In genomic region chr17:64254755-64255154, GRCh38 we compare ENCODE assay signal across 17 cellular contexts. TPM values are rescaled to one million over a fixed set of nuclear protein-coding genes. Genes with fewer than 3 reads are reported as not detected.
DNase-seq lines count a peak whose midpoint lies in the region; ATAC-seq and TF ChIP-seq lines count a peak whose summit lies in the region.
"Had no signal": no experiment of that assay in that cellular context is flagged by ENCODE, and none has a peak within 500 bp of the region (broad histone marks: within the 10 kb centered on the region; RNA-seq: fewer than 3 reads in every experiment).

No MANE protein-coding gene starts in this region.

- H3K79me2 ChIP-seq in trophoblast cell (ENCODE audit: control insufficient read depth, insufficient read depth, low read length, poor library complexity), result peaks cover 19% of the 10 kb centered on the region

- H3K4me3 ChIP-seq in body of pancreas (no peak overlapping the region), trophoblast cell (ENCODE audit: low read depth, low read length) (no peak overlapping the region)
- H3K4me3 ChIP-seq: BLaER1, HAP-1 had no signal

- no peak overlapping the region for H2AK5ac ChIP-seq in trophoblast cell (ENCODE audit: low read length)

- 36 to 43% methylated on average over 2 of the region's 2 CpGs for WGBS in body of pancreas, 2 donors
- WGBS in trophoblast cell (ENCODE audit: extremely low coverage, insufficient coverage, insufficient read length), result no CpG with 5 or more reads among the region's 2 CpGs

- H4K12ac ChIP-seq in trophoblast cell (ENCODE audit: low read depth, low read length), result no peak overlapping the region

- H3K79me1 ChIP-seq in trophoblast cell (ENCODE audit: low read length), result peaks cover 6% of the 10 kb centered on the region

- no peaks in the 10 kb centered on the region for H3K27me3 ChIP-seq in body of pancreas
- no peaks in the 10 kb centered on the region for H3K27me3 ChIP-seq in trophoblast cell (ENCODE audit: insufficient read depth, low read length)
- H3K27me3 ChIP-seq: BLaER1 had no signal

- TF ChIP-seq POLR2A in body of pancreas (IDR thresholded peaks at IDR 0.05), result no peak

- H3K4ac ChIP-seq in trophoblast cell (ENCODE audit: low read depth, low read length), result no peak overlapping the region

- intact Hi-C loops in Right ventricle myocardium superior (cut with DNase I), result no loop called here
- intact Hi-C loops in Right ventricle myocardium inferior (cut with DNase I), result no loop called here
- intact Hi-C loops in body of pancreas (cut with DNase I), result no loop called here

- H4K91ac ChIP-seq in trophoblast cell (ENCODE audit: low read depth, low read length), result no peak overlapping the region

- peak; percentile 40 for DNase-seq in DMS53 (lab: John Stamatoyannopoulos, UW)
- no peak for DNase-seq in DMS53 treated with DMSO at 0.1 percent for 48 hours (lab: John Stamatoyannopoulos, UW; ENCODE audit: unreplicated experiment)
- no peak for DNase-seq in Right ventricle myocardium superior
- no peak for DNase-seq in Right ventricle myocardium inferior (ENCODE audit: missing footprints)
- peak in 3 of 4 donors; percentile 38 to 43 (median 39) for DNase-seq in body of pancreas
- peak; percentile 64 to 67 for DNase-seq in trophoblast cell
- DNase-seq: AML-193; Calu3; CD4-positive, CD25-positive, alpha-beta regulatory T cell; DND-41; GDM1; HFFc6 had no signal

- H2BK5ac ChIP-seq in trophoblast cell (ENCODE audit: low read depth, low read length, poor library complexity), result no peak overlapping the region

- H4K8ac ChIP-seq in trophoblast cell (ENCODE audit: low read depth, low read length), result no peak overlapping the region

- H3K27ac ChIP-seq in body of pancreas (peak overlapping the region in 2 of 4 donors; percentile 42 to 56), trophoblast cell (ENCODE audit: low read depth, low read length) (no peak overlapping the region)
- H3K27ac ChIP-seq: 22Rv1, BLaER1 had no signal

- H3K18ac ChIP-seq in trophoblast cell (ENCODE audit: low read length), result no peak overlapping the region

- no peak overlapping the region for H2BK12ac ChIP-seq in trophoblast cell (ENCODE audit: low read length)

- H3K36me3 ChIP-seq in body of pancreas (replicated peaks in 1 of 2; ENCODE audit: insufficient read depth in 1 of 2, low read depth in 2 of 2) (no peaks in the 10 kb centered on the region), trophoblast cell (ENCODE audit: control insufficient read depth in 1 of 2, insufficient read depth in 2 of 2, low read length in 2 of 2) (no peaks in the 10 kb centered on the region)
- H3K36me3 ChIP-seq: BLaER1, HAP-1 had no signal

- TF ChIP-seq CTCF in body of pancreas (IDR thresholded peaks at IDR 0.05), result no peak

- peak overlapping the region; percentile 20 for H2BK120ac ChIP-seq in trophoblast cell (ENCODE audit: insufficient read depth, low read length, poor library complexity)

- no peak overlapping the region for H3K14ac ChIP-seq in trophoblast cell (ENCODE audit: low read length)

- H3K23ac ChIP-seq in trophoblast cell (ENCODE audit: low read length), result no peak overlapping the region

- H2AFZ ChIP-seq in trophoblast cell (ENCODE audit: insufficient read depth, low read length, poor library complexity), result no peak overlapping the region

- peaks cover 94% of the 10 kb centered on the region for H3K4me1 ChIP-seq in body of pancreas
- peaks cover 41 to 49% of the 10 kb centered on the region in 2 experiments for H3K4me1 ChIP-seq in trophoblast cell (ENCODE audit: control insufficient read depth in 1 of 2, insufficient read depth in 2 of 2, low read length in 2 of 2)
- H3K4me1 ChIP-seq: BLaER1 had no signal

- peak; percentile 14 for ATAC-seq in Right ventricle myocardium superior (ENCODE audit: poor library complexity)
- ATAC-seq in Right ventricle myocardium inferior, result no peak
- peak; percentile 49 for ATAC-seq in body of pancreas
- ATAC-seq in HG02970 (IDR thresholded peaks at IDR 0.05; ENCODE audit: low FRiP score, unreplicated experiment), result no peak
- ATAC-seq in GM19324 (IDR thresholded peaks at IDR 0.05; ENCODE audit: low FRiP score, unreplicated experiment), result no peak

- H3K9ac ChIP-seq in trophoblast cell (ENCODE audit: low read length), result no peak overlapping the region
- H3K9ac ChIP-seq: BLaER1 had no signal

- no peak overlapping the region for H3K4me2 ChIP-seq in trophoblast cell (ENCODE audit: low read length)
- H3K4me2 ChIP-seq: BLaER1 had no signal

- H3K9me3 ChIP-seq in body of pancreas, result no peaks in the 10 kb centered on the region
- no peaks in the 10 kb centered on the region for H3K9me3 ChIP-seq in trophoblast cell (ENCODE audit: insufficient read depth, low read depth, low read length)
- H3K9me3 ChIP-seq: BLaER1, HAP-1 had no signal

RNA-seq across cellular contexts. Expression of gene TEX2, which starts 8.3 kb away (rescaled TPM):
- 54.0 TPM for total RNA-seq in Right ventricle myocardium superior
- total RNA-seq in Right ventricle myocardium inferior, result 56.1 TPM
- 10 to 100 TPM; 36.1 to 82.1 TPM for total RNA-seq in body of pancreas
- polyA plus RNA-seq in trophoblast cell (2013), result 46.2 and 46.6 TPM in 2 replicates

Comparison
In these comparisons a context has a peak if more than half of its experiments do, and no peak if none do; other contexts are left out.
1. DNase-seq: peak in DMS53 (single experiment), body of pancreas (3 of 4) and trophoblast cell (2 of 2); none in DMS53 treated with DMSO at 0.1 percent for 48 hours (single experiment), Right ventricle myocardium superior (single experiment) and Right ventricle myocardium inferior (single experiment).
2. ATAC-seq: peak in Right ventricle myocardium superior (single experiment) and body of pancreas (single experiment); none in Right ventricle myocardium inferior (single experiment), HG02970 (single experiment) and GM19324 (single experiment).